24 cellular contexts compared by ENCODE assay signal in genomic region chr6:19327246-19327645, GRCh38.
A peak's percentile ranks its signal among the peaks of the same experiment; 100 is the strongest.
DNase-seq lines count a peak whose midpoint lies in the region; ATAC-seq, FAIRE-seq and TF ChIP-seq lines count a peak whose summit lies in the region.
"Had no signal": no experiment of that assay in that cellular context is flagged by ENCODE, and none has a peak within 500 bp of the region (broad histone marks: within the 10 kb centered on the region; RNA-seq: fewer than 3 reads in every experiment).

No MANE protein-coding gene starts in this region.

- H3K27me3 ChIP-seq in WERI-Rb-1 (ENCODE audit: insufficient read depth, low read depth, severe bottlenecking): no peaks in the 10 kb centered on the region
- H3K27me3 ChIP-seq: testis had no signal

- no peaks in the 10 kb centered on the region for H3K36me3 ChIP-seq in WERI-Rb-1
- H3K36me3 ChIP-seq: prostate gland had no signal

- H3K27ac ChIP-seq in WERI-Rb-1: no peak overlapping the region
- H3K27ac ChIP-seq: HL-60, prostate gland, testis had no signal

- H3K27ac Mint-ChIP-seq in activated naive CD4-positive, alpha-beta T cell treated with anti-CD3 and anti-CD28 coated beads, Interleukin-2, amount 50 U/mL, for 72 hours: no peak overlapping the region
- H3K27ac Mint-ChIP-seq: CD8-positive, alpha-beta T cell; dendritic cell treated with granulocyte-macrophage colony-stimulating factor and Interleukin-4, amounts not matched to agents 40 ng/mL and 50 ng/mL, for 4 days; immature natural killer cell; natural killer cell treated with Interleukin-12 subunit alpha and Interleukin-12 subunit beta and Interleukin-15 and Interleukin-18, amount 100 ng/mL, for 72 hours had no signal

- H3K36me3 Mint-ChIP-seq in activated naive CD4-positive, alpha-beta T cell treated with anti-CD3 and anti-CD28 coated beads, Interleukin-2, amount 50 U/mL, for 72 hours: no peaks in the 10 kb centered on the region
- H3K36me3 Mint-ChIP-seq: CD8-positive, alpha-beta T cell; immature natural killer cell; natural killer cell treated with Interleukin-12 subunit alpha and Interleukin-12 subunit beta and Interleukin-15 and Interleukin-18, amount 100 ng/mL, for 72 hours had no signal

- peak; percentile 9 for FAIRE-seq in islet of Langerhans (lab: Jason Lieb, UNC)
- FAIRE-seq: K562, small intestine had no signal

- no peaks in the 10 kb centered on the region for H3K9me3 Mint-ChIP-seq in activated naive CD4-positive, alpha-beta T cell treated with anti-CD3 and anti-CD28 coated beads, Interleukin-2, amount 50 U/mL, for 72 hours
- H3K9me3 Mint-ChIP-seq: CD8-positive, alpha-beta T cell had no signal

- peak; percentile 4 for DNase-seq in NCI-H146 (lab: John Stamatoyannopoulos, UW)
- DNase-seq in NCI-H146 treated with DMSO at 0.1 percent for 48 hours (lab: John Stamatoyannopoulos, UW; ENCODE audit: unreplicated experiment): no peak
- DNase-seq in amniotic epithelial cell (ENCODE audit: low read depth): peak; percentile 36
- DNase-seq in activated naive CD4-positive, alpha-beta T cell treated with anti-CD3 and anti-CD28 coated beads, Interleukin-2, amount 50 U/mL, for 72 hours (ENCODE audit: low spot score in 2 of 2): no peak
- DNase-seq in WERI-Rb-1: no peak
- DNase-seq: 8988T; activated CD4-positive, alpha-beta T cell treated with anti-CD3 and anti-CD28 coated beads, Interleukin-2, amount 50 U/mL, for 1 hour; activated gamma-delta T cell treated with Interleukin-2 at 50 U/mL for 16 hours; CD8-positive, alpha-beta T cell; erythroblast; head of caudate nucleus; immature natural killer cell; NCI-H774; small intestine; stimulated activated CD4-positive, alpha-beta T cell treated with anti-CD3 and anti-CD28 coated beads, Interleukin-4, amount 100 ng/mL, for 4 hours; testis had no signal

- TF ChIP-seq CTCF in WERI-Rb-1 (IDR thresholded peaks at IDR 0.05; ENCODE audit: low read depth, low read length): no peak

- ATAC-seq in HG03135 (IDR thresholded peaks at IDR 0.05; ENCODE audit: unreplicated experiment) (no peak), GM21390 (IDR thresholded peaks at IDR 0.05; ENCODE audit: unreplicated experiment) (no peak)
- no peak for ATAC-seq in activated naive CD4-positive, alpha-beta T cell treated with anti-CD3 and anti-CD28 coated beads, Interleukin-2, amount 50 U/mL, for 72 hours
- ATAC-seq: CD8-positive, alpha-beta T cell; K562; natural killer cell treated with Interleukin-12 subunit alpha and Interleukin-12 subunit beta and Interleukin-15 and Interleukin-18, amount 100 ng/mL, for 72 hours had no signal

- no peaks in the 10 kb centered on the region for H3K9me3 ChIP-seq in WERI-Rb-1 (ENCODE audit: severe bottlenecking)
- H3K9me3 ChIP-seq: prostate gland, testis had no signal

- H3K4me3 ChIP-seq in WERI-Rb-1 (ENCODE audit: low read depth, low read length): no peak overlapping the region
- H3K4me3 ChIP-seq: K562, prostate gland, testis had no signal

Comparison
In these comparisons a context has a peak if more than half of its experiments do, and no peak if none do; other contexts are left out.
1. DNase-seq: peak in NCI-H146 (single experiment) and amniotic epithelial cell (single experiment); none in NCI-H146 treated with DMSO at 0.1 percent for 48 hours (single experiment), activated naive CD4-positive, alpha-beta T cell treated with anti-CD3 and anti-CD28 coated beads, Interleukin-2, amount 50 U/mL, for 72 hours (0 of 2) and WERI-Rb-1 (single experiment).